Comparison of ENCODE assay signal across 8 cellular contexts in genomic region chrX:136909119-136909705, GRCh38. TPM values are rescaled to one million over a fixed set of nuclear protein-coding genes. Genes with fewer than 3 reads are reported as not detected.
A peak's percentile ranks its signal among the peaks of the same experiment; 100 is the strongest.
DNase-seq lines count a peak whose midpoint lies in the region; ATAC-seq and TF ChIP-seq lines count a peak whose summit lies in the region.

No MANE protein-coding gene starts in this region.

- intact Hi-C loops in activated CD4-positive, alpha-beta T cell treated with anti-CD3 and anti-CD28 coated beads for 36 hours (cut with DNase I, micrococcal nuclease) = loop anchor here (1.0 to 2.0 kb wide), 2 partner anchors 28 to 29 kb away; partner anchors contain the start of gene RBMX (in 2 of the 2)
- intact Hi-C loops in left colon (cut with DNase I, micrococcal nuclease) = no loop called here

- H3K4me3 ChIP-seq in choroid plexus epithelial cell (ENCODE audit: low read depth, low read length) = peak overlapping the region; percentile 63

- H3K4me1 Mint-ChIP-seq in activated CD4-positive, alpha-beta T cell treated with anti-CD3 and anti-CD28 coated beads for 36 hours = peaks cover 16% of the 10 kb centered on the region

- peak overlapping the region; percentile 79 for H3K27ac Mint-ChIP-seq in activated CD4-positive, alpha-beta T cell treated with anti-CD3 and anti-CD28 coated beads for 36 hours

- no peaks in the 10 kb centered on the region for H3K9me3 Mint-ChIP-seq in activated CD4-positive, alpha-beta T cell treated with anti-CD3 and anti-CD28 coated beads for 36 hours (ENCODE audit: low read depth)

- POLR2A ChIA-PET in activated CD4-positive, alpha-beta T cell treated with anti-CD3 and anti-CD28 coated beads for 36 hours (lab: Charles Lee) = interaction anchor here (1.5 to 1.7 kb wide), 2 partner anchors 29 to 31 kb away, joined by 8 read pairs; partner anchors contain the start of gene RBMX

- no peak for TF ChIP-seq CTCF in AG09319 (IDR thresholded peaks at IDR 0.05; ENCODE audit: low read depth, low read length)
- no peak for TF ChIP-seq CTCF in choroid plexus epithelial cell (conservative IDR thresholded peaks at IDR 0.05; ENCODE audit: low read depth, low read length)

- CTCF ChIA-PET in activated CD4-positive, alpha-beta T cell treated with anti-CD3 and anti-CD28 coated beads for 36 hours (lab: Charles Lee) = no interaction called here

- peak; percentile 65 for DNase-seq in AG09319 (ENCODE audit: extremely low read depth, low read depth)
- peak; percentile 78 for DNase-seq in NCI-H460 (ENCODE audit: extremely low read depth, low read depth)
- DNase-seq in activated CD4-positive, alpha-beta T cell treated with anti-CD3 and anti-CD28 coated beads for 36 hours = peak; percentile 85
- peak; percentile 74 for DNase-seq in choroid plexus epithelial cell (ENCODE audit: low read depth)
- DNase-seq in left colon = peak; percentile 77 to 82
- DNase-seq in stimulated activated CD4-positive, alpha-beta T cell treated with anti-CD3 and anti-CD28 coated beads, Interleukin-1b, Interleukin-23, amount 100 ng/mL, for 48 hours = peak; percentile 70

- H3K4me3 Mint-ChIP-seq in activated CD4-positive, alpha-beta T cell treated with anti-CD3 and anti-CD28 coated beads for 36 hours = peak overlapping the region; percentile 90

- no peaks in the 10 kb centered on the region for H3K36me3 Mint-ChIP-seq in activated CD4-positive, alpha-beta T cell treated with anti-CD3 and anti-CD28 coated beads for 36 hours (ENCODE audit: low read depth)

- ATAC-seq in GM19023 (IDR thresholded peaks at IDR 0.05; ENCODE audit: unreplicated experiment) = peak; percentile 72
- ATAC-seq in HG03280 (IDR thresholded peaks at IDR 0.05; ENCODE audit: unreplicated experiment) = peak; percentile 77
- peak; percentile 67 for ATAC-seq in activated CD4-positive, alpha-beta T cell treated with anti-CD3 and anti-CD28 coated beads for 36 hours
- ATAC-seq in left colon = peak; percentile 86

- H3K27me3 Mint-ChIP-seq in activated CD4-positive, alpha-beta T cell treated with anti-CD3 and anti-CD28 coated beads for 36 hours = no peaks in the 10 kb centered on the region

RNA-seq across cellular contexts. Expression of gene RBMX, which starts 28.7 kb away (rescaled TPM):
- total RNA-seq in NCI-H460 (2014; rRNA removed; shearing (Covaris generic)) = 325 and 328 TPM in 2 replicates
- 550 and 639 TPM in 2 replicates for polyA plus RNA-seq in NCI-H460 (2014; cell fraction: nucleus; rRNA removed)
- total RNA-seq in activated CD4-positive, alpha-beta T cell treated with anti-CD3 and anti-CD28 coated beads for 36 hours = 100 to 1,000 TPM; 320 to 414 TPM
- 100 to 1,000 TPM in 1 of 2 donors, 10 to 100 TPM in 1; 91.5 to 105 TPM for total RNA-seq in left colon

Comparison
In these comparisons a context has a peak if more than half of its experiments do, and no peak if none do; other contexts are left out.
1. Peak in every context shown above with its lines: DNase-seq, ATAC-seq and H3K4me3 ChIP-seq.
2. intact Hi-C loops: an anchor here in activated CD4-positive, alpha-beta T cell treated with anti-CD3 and anti-CD28 coated beads for 36 hours (1.0 to 2.0 kb wide); none called in left colon.